Comparison of ENCODE assay signal across 23 cellular contexts in genomic region chr2:920573-920972, GRCh38. TPM values are rescaled to one million over a fixed set of nuclear protein-coding genes. Genes with fewer than 3 reads are reported as not detected.
DNase-seq lines count a peak whose midpoint lies in the region; ATAC-seq, FAIRE-seq and TF ChIP-seq lines count a peak whose summit lies in the region.
"Had no signal": no experiment of that assay in that cellular context is flagged by ENCODE, and none has a peak within 500 bp of the region (broad histone marks: within the 10 kb centered on the region; RNA-seq: fewer than 3 reads in every experiment).

No MANE protein-coding gene starts in this region.

- H3K36me3 ChIP-seq in HepG2 (replicated peaks in 1 of 2; ENCODE audit: control insufficient read depth in 1 of 2, insufficient read depth in 2 of 2, low read length in 2 of 2) (no peaks in the 10 kb centered on the region), right lobe of liver (no peaks in the 10 kb centered on the region), upper lobe of right lung (no peaks in the 10 kb centered on the region)
- H3K36me3 ChIP-seq: BLaER1, HAP-1 had no signal

- no peak for FAIRE-seq in HepG2 (lab: Jason Lieb, UNC)
- FAIRE-seq: A204.1, G401.6, GM12892, GM19239, H54 had no signal

- H3K4me2 ChIP-seq in HepG2 (ENCODE audit: low read depth, low read length) = no peak overlapping the region
- H3K4me2 ChIP-seq: BLaER1, GM23338 had no signal

- no peaks in the 10 kb centered on the region for H3K79me2 ChIP-seq in HepG2 (ENCODE audit: insufficient read depth, low read length)

- no peaks in the 10 kb centered on the region for H4K20me1 ChIP-seq in HepG2 (ENCODE audit: insufficient read depth, low read length)
- H4K20me1 ChIP-seq: BLaER1 had no signal

- no peaks in the 10 kb centered on the region for H3K9me3 ChIP-seq in HepG2 (ENCODE audit: low read length)
- no peaks in the 10 kb centered on the region for H3K9me3 ChIP-seq in right lobe of liver
- H3K9me3 ChIP-seq in upper lobe of right lung = no peaks in the 10 kb centered on the region
- H3K9me3 ChIP-seq: BLaER1, Caco-2, HAP-1 had no signal

- no peak overlapping the region for H2AFZ ChIP-seq in HepG2 (ENCODE audit: low read length)
- H2AFZ ChIP-seq: GM23338 had no signal

- H3K27me3 ChIP-seq in HepG2 (ENCODE audit: control insufficient read depth in 1 of 2, insufficient read depth in 2 of 2, low read length in 2 of 2) (peaks cover 4 to 67% of the 10 kb centered on the region in 2 experiments), right lobe of liver (no peaks in the 10 kb centered on the region), upper lobe of right lung (no peaks in the 10 kb centered on the region)
- H3K27me3 ChIP-seq: BLaER1 had no signal

- in situ Hi-C loops in HepG2 (cut with HindIII; ENCODE audit: extremely low pct_ligation_motif_present, low pct_unique_long_range_greater_than_20kb) = no loop called here

- no peak for TF ChIP-seq POLR2A in HepG2 (IDR thresholded peaks at IDR 0.05; ENCODE audit: insufficient read depth in 1 of 2, low read depth in 2 of 2, low read length in 2 of 2)
- TF ChIP-seq POLR2A in right lobe of liver (IDR thresholded peaks at IDR 0.05) = no peak

- no peak overlapping the region for H3K27ac ChIP-seq in HepG2 (ENCODE audit: extremely low read length, insufficient read depth, low read length)
- no peak overlapping the region for H3K27ac ChIP-seq in right lobe of liver
- no peak overlapping the region for H3K27ac ChIP-seq in upper lobe of right lung
- H3K27ac ChIP-seq: 22Rv1, BLaER1, C4-2B had no signal

- no peaks in the 10 kb centered on the region for H3K4me1 Mint-ChIP-seq in T-helper 2 cell treated with Interferon-gamma antibody and Interleukin-4, amounts not matched to agents 5 μg/mL and 100 μg/mL, for 36 hours (ENCODE audit: low read depth)
- H3K4me1 Mint-ChIP-seq: B cell; CD4-positive, CD25-positive, alpha-beta regulatory T cell had no signal

- TF ChIP-seq RAD21 in HepG2 (CRISPR knock-in tag; IDR thresholded peaks at IDR 0.05) = no peak

- ATAC-seq in HepG2 (no peak), right lobe of liver (no peak), upper lobe of right lung (no peak), GM21447 (IDR thresholded peaks at IDR 0.05; ENCODE audit: unreplicated experiment) (no peak)
- ATAC-seq: CD8-positive, alpha-beta T cell; GM23338 had no signal

- TF ChIP-seq EP300 in HepG2 (IDR thresholded peaks at IDR 0.05; ENCODE audit: low read depth in 2 of 2, low read length in 2 of 2) = no peak
- no peak for TF ChIP-seq EP300 in HepG2 (CRISPR knock-in tag; IDR thresholded peaks at IDR 0.05; ENCODE audit: borderline replicate concordance)

- intact Hi-C loops in HepG2 (cut with micrococcal nuclease; ENCODE audit: unreplicated experiment) = no loop called here
- intact Hi-C loops in right lobe of liver (cut with DNase I) = no loop called here
- intact Hi-C loops in upper lobe of right lung (cut with DNase I) = no loop called here

- H3K9me3 Mint-ChIP-seq in T-helper 2 cell treated with Interferon-gamma antibody and Interleukin-4, amounts not matched to agents 5 μg/mL and 100 μg/mL, for 36 hours = no peaks in the 10 kb centered on the region
- H3K9me3 Mint-ChIP-seq: CD8-positive, alpha-beta T cell; GM23338; HFFc6 had no signal

- H3K4me3 ChIP-seq in HepG2 (replicated peaks in 1 of 3; ENCODE audit: insufficient read depth in 1 of 3, low read depth in 2 of 3, low read length in 3 of 3) = no peak overlapping the region
- H3K4me3 ChIP-seq in right lobe of liver = no peak overlapping the region
- H3K4me3 ChIP-seq in upper lobe of right lung = no peak overlapping the region
- H3K4me3 ChIP-seq: BLaER1, GM23338, HAP-1 had no signal

- H3K4me1 ChIP-seq in HepG2 (ENCODE audit: insufficient read depth, low read length) (no peaks in the 10 kb centered on the region), right lobe of liver (no peaks in the 10 kb centered on the region), upper lobe of right lung (no peaks in the 10 kb centered on the region)
- H3K4me1 ChIP-seq: BLaER1, Caco-2 had no signal

- CTCF ChIA-PET in HepG2 (lab: Yijun Ruan, JAX; ENCODE audit: low intra/inter-chr PET ratio, low total read pairs) = no interaction called here

- 4% methylated on average over 11 of the region's 11 CpGs for WGBS in HepG2 (ENCODE audit: low lambda C conversion rate)
- WGBS in right lobe of liver (ENCODE audit: insufficient coverage, low coverage, low lambda C conversion rate, missing lambda C conversion rate) = 61% methylated on average over 7 of the region's 11 CpGs

- H3K27me3 Mint-ChIP-seq in T-helper 2 cell treated with Interferon-gamma antibody and Interleukin-4, amounts not matched to agents 5 μg/mL and 100 μg/mL, for 36 hours (ENCODE audit: low read depth) = peaks cover 7% of the 10 kb centered on the region
- H3K27me3 Mint-ChIP-seq: CD4-positive, CD25-positive, alpha-beta regulatory T cell had no signal

- no peaks in the 10 kb centered on the region for H3K36me3 Mint-ChIP-seq in T-helper 2 cell treated with Interferon-gamma antibody and Interleukin-4, amounts not matched to agents 5 μg/mL and 100 μg/mL, for 36 hours (ENCODE audit: low read depth)
- H3K36me3 Mint-ChIP-seq: CD4-positive, CD25-positive, alpha-beta regulatory T cell; CD8-positive, alpha-beta T cell had no signal

- DNase-seq in HepG2 (ENCODE audit: low spot score) (no peak), right lobe of liver (no peak), mucosa of gallbladder (ENCODE audit: low spot score) (peak; percentile 5), upper lobe of right lung (peak; percentile 49)
- DNase-seq in T-helper 2 cell treated with Interferon-gamma antibody and Interleukin-4, amounts not matched to agents 5 μg/mL and 100 μg/mL, for 36 hours (ENCODE audit: low spot score) = no peak
- DNase-seq: Caco-2; CD4-positive, CD25-positive, alpha-beta regulatory T cell; CD8-positive, alpha-beta T cell; DMS153; DND-41; HFFc6 had no signal

- H3K9ac ChIP-seq in HepG2 (ENCODE audit: insufficient read depth, low read depth, low read length) = no peak overlapping the region
- H3K9ac ChIP-seq: BLaER1 had no signal

- no peak overlapping the region for H3K27ac Mint-ChIP-seq in T-helper 2 cell treated with Interferon-gamma antibody and Interleukin-4, amounts not matched to agents 5 μg/mL and 100 μg/mL, for 36 hours
- H3K27ac Mint-ChIP-seq: B cell; CD4-positive, CD25-positive, alpha-beta regulatory T cell; CD8-positive, alpha-beta T cell; GM23338; HFFc6 had no signal

- BruUV-seq in HepG2 (replicated peaks; lab: Mats Ljungman, UMichigan) = no TSS peak

- POLR2A ChIA-PET in HepG2 (lab: Yijun Ruan, JAX) = no interaction called here

- TF ChIP-seq CTCF in HepG2 (CRISPR knock-in tag; IDR thresholded peaks at IDR 0.05) (no peak), right lobe of liver (IDR thresholded peaks at IDR 0.05) (no peak), upper lobe of right lung (IDR thresholded peaks at IDR 0.05) (no peak)

- H3K4me3 Mint-ChIP-seq in T-helper 2 cell treated with Interferon-gamma antibody and Interleukin-4, amounts not matched to agents 5 μg/mL and 100 μg/mL, for 36 hours = no peak overlapping the region
- H3K4me3 Mint-ChIP-seq: B cell; CD4-positive, CD25-positive, alpha-beta regulatory T cell; CD8-positive, alpha-beta T cell; GM23338; HFFc6 had no signal

TF ChIP-seq in HepG2, 621 proteins besides CTCF, POLR2A, EP300 and RAD21:
- TF ChIP-seq FOSL1 (CRISPR knock-in tag; IDR thresholded peaks at IDR 0.05; ENCODE audit: borderline replicate concordance) = no peak
- TF ChIP-seq ATF7 (IDR thresholded peaks at IDR 0.05) = peak; percentile 68
- no peak for TF ChIP-seq ATF7 (CRISPR knock-in tag; IDR thresholded peaks at IDR 0.05)
- TF ChIP-seq ZSCAN12 (CRISPR knock-in tag; IDR thresholded peaks at IDR 0.05) = no peak
- TF ChIP-seq ZNF770 (CRISPR knock-in tag; IDR thresholded peaks at IDR 0.05) = no peak

RNA-seq across cellular contexts. Expression of gene SNTG2, which starts 30.1 kb away (rescaled TPM):
- not detected in 2 replicates for total RNA-seq in HepG2 (2016; rRNA removed; fragmentation: Illumina TruSeq; extraction: Trizol)
- total RNA-seq in HepG2 (2016; cell fraction: cytosol; rRNA removed; fragmentation: Illumina TruSeq; extraction: Trizol; ENCODE audit: low read depth) = not detected in 2 replicates
- not detected in 2 replicates for total RNA-seq in HepG2 (2016; cell fraction: insoluble cytoplasmic fraction; rRNA removed; fragmentation: Illumina TruSeq; extraction: Trizol)
- total RNA-seq in HepG2 (2016; cell fraction: membrane; rRNA removed; fragmentation: Illumina TruSeq; extraction: Trizol) = not detected in 2 replicates
- total RNA-seq in HepG2 (2016; cell fraction: nucleus; rRNA removed; fragmentation: Illumina TruSeq; extraction: Trizol) = not detected in 2 replicates
- not detected in 2 replicates for polyA plus RNA-seq in HepG2 (2011; rRNA removed)
- polyA plus RNA-seq in HepG2 (2011; cell fraction: cytosol; rRNA removed) = not detected in 2 replicates
- not detected in 2 replicates for polyA plus RNA-seq in HepG2 (2011; cell fraction: nucleus; rRNA removed)
- polyA plus RNA-seq in HepG2 (2012) = not detected in 2 replicates
- not detected in 2 replicates for polyA plus RNA-seq in HepG2 (2016; cell fraction: cytosol; fragmentation: Illumina TruSeq; extraction: Trizol; ENCODE audit: low read depth)
- polyA plus RNA-seq in HepG2 (2016; cell fraction: insoluble cytoplasmic fraction; fragmentation: Illumina TruSeq; extraction: Trizol; ENCODE audit: low read depth) = not detected in 2 replicates
- not detected in 2 replicates for polyA plus RNA-seq in HepG2 (2016; cell fraction: membrane; fragmentation: Illumina TruSeq; extraction: Trizol; ENCODE audit: low read depth)
- not detected in 2 replicates for polyA plus RNA-seq in HepG2 (2016; cell fraction: nucleus; fragmentation: Illumina TruSeq; extraction: Trizol; ENCODE audit: insufficient read depth, low read depth)
- polyA minus RNA-seq in HepG2 (2011; rRNA and poly(A)+ RNA removed; ENCODE audit: low replicate concordance) = not detected in 2 replicates
- not detected in 2 replicates for polyA minus RNA-seq in HepG2 (2011; cell fraction: cytosol; rRNA and poly(A)+ RNA removed)
- polyA minus RNA-seq in HepG2 (2011; cell fraction: nucleus; rRNA and poly(A)+ RNA removed) = not detected in 2 replicates
- total RNA-seq in right lobe of liver = not detected
- 2.0 TPM for total RNA-seq in mucosa of gallbladder
- total RNA-seq in upper lobe of right lung = 3.6 TPM
- total RNA-seq: Caco-2, HFFc6 had no signal
- polyA plus RNA-seq: CD4-positive, CD25-positive, alpha-beta regulatory T cell had no signal

Comparison
In these comparisons a context has a peak if more than half of its experiments do, and no peak if none do; other contexts are left out.
1. DNase-seq: peak in mucosa of gallbladder (single experiment) and upper lobe of right lung (single experiment); none in HepG2 (single experiment), right lobe of liver (0 of 3) and T-helper 2 cell treated with Interferon-gamma antibody and Interleukin-4, amounts not matched to agents 5 μg/mL and 100 μg/mL, for 36 hours (single experiment).